8 cellular contexts compared by ENCODE assay signal in the genomic region with DNA sequence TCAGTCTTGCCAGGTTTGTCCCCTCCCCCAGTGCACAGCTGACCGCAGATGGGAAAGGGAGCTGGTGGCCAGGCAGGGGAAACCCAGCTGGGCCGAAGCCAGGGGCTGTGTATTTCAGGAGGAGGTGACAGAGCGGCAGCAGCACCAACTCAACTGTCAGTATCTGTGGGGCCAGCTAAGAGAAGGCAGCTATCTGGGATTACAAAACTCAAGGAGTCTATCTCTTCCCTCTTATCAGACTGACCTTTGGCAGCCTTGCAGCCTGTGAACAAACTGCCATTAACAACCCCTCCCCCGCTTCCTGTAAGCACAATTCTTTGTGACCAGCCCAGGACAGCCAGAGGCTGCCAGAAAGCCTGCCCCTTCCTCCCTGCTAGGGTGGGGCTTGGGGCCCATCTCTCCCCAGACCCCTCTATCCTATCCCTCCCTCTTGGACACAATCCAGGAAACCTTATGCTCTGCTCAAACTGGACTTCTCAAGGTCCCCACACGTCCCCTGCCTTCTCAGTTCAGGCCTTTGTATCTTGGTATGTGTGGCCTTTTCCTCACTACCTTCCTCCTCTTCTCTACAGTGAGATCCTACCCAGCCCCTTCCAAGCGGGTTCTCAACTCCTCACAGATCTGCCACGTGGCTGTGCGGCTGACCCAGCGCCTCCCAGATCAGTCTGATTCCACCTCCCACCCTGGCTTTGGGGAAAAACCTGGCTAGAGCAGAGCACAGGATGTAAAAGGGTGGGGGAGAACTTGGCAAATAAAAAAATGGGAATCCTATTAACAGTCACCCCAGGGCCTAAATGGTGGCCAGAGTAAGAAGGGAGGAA. TPM values are rescaled to one million over a fixed set of nuclear protein-coding genes. Genes with fewer than 3 reads are reported as not detected.
DNase-seq lines count a peak whose midpoint lies in the region; ATAC-seq and TF ChIP-seq lines count a peak whose summit lies in the region.

No MANE protein-coding gene starts in this region.

- peak; percentile 96 for DNase-seq in EL
- DNase-seq in HEK293T (ENCODE audit: extremely low spot score): peak; percentile 43
- peak; percentile 96 for DNase-seq in NOMO-1 treated with DMSO at 0.1 percent for 48 hours (lab: John Stamatoyannopoulos, UW; ENCODE audit: unreplicated experiment)
- DNase-seq in activated T-helper 9 cell treated with anti-CD3 and anti-CD28 coated beads, Interleukin-2, amount 50 U/mL, for 16 hours (ENCODE audit: low read depth): peak; percentile 19
- DNase-seq in glomerular endothelial cell (ENCODE audit: extremely low read depth, low read depth, low spot score): peak; percentile 77
- peak; percentile 59 for DNase-seq in occipital lobe (lab: John Stamatoyannopoulos, UW)
- DNase-seq in NCI-H345 treated with DMSO at 0.1 percent for 48 hours (lab: John Stamatoyannopoulos, UW; ENCODE audit: unreplicated experiment): no peak

- no peak for ATAC-seq in HG02588 (IDR thresholded peaks at IDR 0.05; ENCODE audit: unreplicated experiment)

- CTCF ChIA-PET in HEK293T (lab: Yijun Ruan, JAX): interaction anchor here (1.1 kb wide), 1 partner anchor 32 kb away, joined by 4 read pairs; no protein-coding TSS in a partner anchor

- POLR2A ChIA-PET in HEK293T (lab: Yijun Ruan, JAX): interaction anchor here (0.8 to 1.2 kb wide), 4 partner anchors 10 to 48 kb away, joined by 3 to 8 read pairs (median 4); partner anchors contain the start of gene ST3GAL2

TF ChIP-seq in HEK293T, 16 proteins besides CTCF, POLR2A, EP300 and RAD21:
- TF ChIP-seq BHLHE40 (IDR thresholded peaks at IDR 0.05; ENCODE audit: borderline replicate concordance) (no peak), NFRKB (IDR thresholded peaks at IDR 0.05) (no peak), HDGF (IDR thresholded peaks at IDR 0.05; ENCODE audit: borderline replicate concordance) (no peak), FOXA1 (IDR thresholded peaks at IDR 0.05) (no peak), ARNT (IDR thresholded peaks at IDR 0.05) (no peak), SP1 (IDR thresholded peaks at IDR 0.05) (no peak), ZNF384 (IDR thresholded peaks at IDR 0.05) (no peak), PKNOX1 (IDR thresholded peaks at IDR 0.05) (no peak), L3MBTL2 (conservative IDR thresholded peaks at IDR 0.05) (no peak; the same call in 1 of the 2 replicates)

RNA-seq across cellular contexts. Expression of gene ST3GAL2, which starts 10.5 kb away (rescaled TPM):
- total RNA-seq in glomerular endothelial cell: 38.6 and 58.3 TPM in 2 replicates
- total RNA-seq in occipital lobe: 35.2 TPM

RNA-seq across cellular contexts. Expression of gene FCSK, which starts 26.0 kb away (rescaled TPM):
- total RNA-seq in glomerular endothelial cell (14.9 and 17.2 TPM in 2 replicates), occipital lobe (6.2 TPM)
